Comparison of ENCODE assay signal across 8 cellular contexts in the genomic region with DNA sequence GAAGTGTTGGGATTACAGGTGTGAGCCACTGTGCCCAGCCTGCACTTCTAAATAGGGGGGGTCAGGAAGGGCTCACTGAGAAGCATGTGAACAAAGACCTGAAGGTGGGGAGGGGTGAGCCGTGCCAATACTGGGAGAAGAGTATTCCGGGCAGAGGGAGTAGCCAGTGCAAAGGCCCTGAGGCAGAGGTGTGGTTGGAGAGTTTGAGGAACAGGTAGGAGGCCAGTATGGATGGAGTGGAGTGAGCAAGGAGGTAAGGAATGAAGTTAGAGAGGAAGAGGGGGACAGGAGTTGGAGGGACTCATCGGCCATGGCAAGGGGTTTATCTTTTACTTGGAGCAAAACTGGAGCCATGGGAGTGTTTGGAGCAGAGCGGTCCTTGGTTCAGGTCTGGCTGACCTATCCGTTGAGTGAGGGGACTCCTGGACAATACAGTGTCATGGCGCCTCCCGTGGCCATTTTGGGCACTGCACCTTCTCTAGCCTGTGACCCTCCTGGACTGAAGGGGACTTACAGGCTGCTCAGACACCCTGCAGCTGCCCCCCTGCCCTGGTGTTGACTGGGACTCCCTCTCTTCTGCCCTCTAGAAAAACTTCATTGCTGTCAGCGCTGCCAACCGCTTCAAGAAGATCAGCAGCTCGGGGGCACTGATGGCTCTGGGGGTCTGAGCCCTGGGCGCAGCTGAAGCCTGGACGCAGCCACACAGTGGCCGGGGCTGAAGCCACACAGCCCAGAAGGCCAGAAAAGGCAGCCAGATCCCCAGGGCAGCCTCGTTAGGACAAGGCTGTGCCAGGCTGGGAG. TPM values are rescaled to one million over a fixed set of nuclear protein-coding genes. Genes with fewer than 3 reads are reported as not detected.
DNase-seq lines count a peak whose midpoint lies in the region; ATAC-seq and TF ChIP-seq lines count a peak whose summit lies in the region.

No MANE protein-coding gene starts in this region.

- H3K27me3 ChIP-seq in KMS-11 (ENCODE audit: insufficient read depth, low read depth) = no peaks in the 10 kb centered on the region

- H3K4me3 Mint-ChIP-seq in mesothelial cell of epicardium = no peak overlapping the region

- no peaks in the 10 kb centered on the region for H3K36me3 Mint-ChIP-seq in mesothelial cell of epicardium

- no peaks in the 10 kb centered on the region for H3K27me3 Mint-ChIP-seq in mesothelial cell of epicardium (ENCODE audit: low read depth)

- peaks cover 51% of the 10 kb centered on the region for H3K4me1 ChIP-seq in KMS-11 (ENCODE audit: low read depth, poor library complexity, severe bottlenecking)

- no peak overlapping the region for H3K27ac ChIP-seq in KMS-11

- no peak overlapping the region for H2AFZ ChIP-seq in KMS-11 (ENCODE audit: low read depth)

- H3K9me3 Mint-ChIP-seq in mesothelial cell of epicardium = no peaks in the 10 kb centered on the region

- H3K36me3 ChIP-seq in KMS-11 (ENCODE audit: insufficient read depth) = no peaks in the 10 kb centered on the region

- peaks cover 10% of the 10 kb centered on the region for H3K4me1 Mint-ChIP-seq in mesothelial cell of epicardium

- no peaks in the 10 kb centered on the region for H4K20me1 ChIP-seq in KMS-11 (ENCODE audit: insufficient read depth)

- H3K79me2 ChIP-seq in KMS-11 (ENCODE audit: insufficient read depth, low read depth) = no peaks in the 10 kb centered on the region

- no peak overlapping the region for H3K27ac Mint-ChIP-seq in mesothelial cell of epicardium

- no peak for ATAC-seq in HG03139 (IDR thresholded peaks at IDR 0.05; ENCODE audit: unreplicated experiment)

- no peak overlapping the region for H3K9ac ChIP-seq in KMS-11

- no peak overlapping the region for H3K4me3 ChIP-seq in KMS-11 (IDR thresholded peaks at IDR 0.05; ENCODE audit: insufficient read depth, low read depth, low read length)
- H3K4me3 ChIP-seq in choroid plexus epithelial cell (ENCODE audit: low read depth, low read length) = no peak overlapping the region

- no peak overlapping the region for H3K4me2 ChIP-seq in KMS-11

- DNase-seq in Daoy (ENCODE audit: low read depth) (peak; percentile 66), choroid plexus epithelial cell (ENCODE audit: low read depth) (peak; percentile 55), mesothelial cell of epicardium (ENCODE audit: low spot score in 2 of 2, unreplicated experiment in 2 of 2) (peak in 1 of 2 experiments; percentile 83), GF-D8 (lab: John Stamatoyannopoulos, UW) (no peak)
- DNase-seq in activated CD4-positive, alpha-beta T cell treated with anti-CD3 and anti-CD28 coated beads for 1 hour = peak; percentile 23
- peak; percentile 55 for DNase-seq in stimulated activated naive CD4-positive, alpha-beta T cell treated with Interleukin-2 at 50 U/mL for 16 hours (lab: John Stamatoyannopoulos, UW)

- peak; percentile 97 for TF ChIP-seq CTCF in KMS-11 (conservative IDR thresholded peaks at IDR 0.05; ENCODE audit: low read depth, low read length)
- peak; percentile 84 for TF ChIP-seq CTCF in choroid plexus epithelial cell (conservative IDR thresholded peaks at IDR 0.05; ENCODE audit: low read depth, low read length)
- TF ChIP-seq CTCF in mesothelial cell of epicardium (IDR thresholded peaks at IDR 0.05; ENCODE audit: unreplicated experiment) = peak; percentile 91

RNA-seq across cellular contexts. Expression of a gene that starts 12.1 kb away (rescaled TPM):
- 2.0 and 3.6 TPM in 2 replicates for total RNA-seq in Daoy (2014; rRNA removed; shearing (Covaris generic))
- 1.9 to 2.5 TPM (median 2.1 TPM) in 3 replicates for total RNA-seq in mesothelial cell of epicardium

RNA-seq across cellular contexts. Expression of a gene that starts 14.2 kb away (rescaled TPM):
- total RNA-seq in Daoy (2014; rRNA removed; shearing (Covaris generic)) = 3.0 and 3.4 TPM in 2 replicates
- 0.27 to 0.49 TPM (median 0.38 TPM) in 3 replicates for total RNA-seq in mesothelial cell of epicardium

RNA-seq across cellular contexts. Expression of a gene that starts 37.0 kb away (rescaled TPM):
- 1.9 and 4.2 TPM in 2 replicates for total RNA-seq in Daoy (2014; rRNA removed; shearing (Covaris generic))
- 8.4 to 10.4 TPM (median 8.5 TPM) in 3 replicates for total RNA-seq in mesothelial cell of epicardium

RNA-seq across cellular contexts. Expression of a gene that starts 37.1 kb away (rescaled TPM):
- 1.5 TPM in 1 of 2 replicates, not detected in the other for total RNA-seq in Daoy (2014; rRNA removed; shearing (Covaris generic))
- total RNA-seq in mesothelial cell of epicardium = 0.52 to 0.86 TPM (median 0.67 TPM) in 3 replicates
